2 cellular contexts compared by ENCODE assay signal in genomic region chr12:31423405-31423804, GRCh38.
TF ChIP-seq lines count a peak whose summit lies in the region.

No MANE protein-coding gene starts in this region.

TF ChIP-seq in HepG2, 621 proteins besides CTCF, POLR2A, EP300 and RAD21 (continued from another document):
- no peak for TF ChIP-seq UBTF (CRISPR knock-in tag; IDR thresholded peaks at IDR 0.05)

TF ChIP-seq in HEK293, 187 proteins besides CTCF, POLR2A, EP300 and RAD21 (continued from another document):
- no peak for TF ChIP-seq ZFP41 (tag by site-specific recombination; IDR thresholded peaks at IDR 0.05; ENCODE audit: borderline replicate concordance)
